Comparison of ENCODE assay signal across 11 cellular contexts in the genomic region with DNA sequence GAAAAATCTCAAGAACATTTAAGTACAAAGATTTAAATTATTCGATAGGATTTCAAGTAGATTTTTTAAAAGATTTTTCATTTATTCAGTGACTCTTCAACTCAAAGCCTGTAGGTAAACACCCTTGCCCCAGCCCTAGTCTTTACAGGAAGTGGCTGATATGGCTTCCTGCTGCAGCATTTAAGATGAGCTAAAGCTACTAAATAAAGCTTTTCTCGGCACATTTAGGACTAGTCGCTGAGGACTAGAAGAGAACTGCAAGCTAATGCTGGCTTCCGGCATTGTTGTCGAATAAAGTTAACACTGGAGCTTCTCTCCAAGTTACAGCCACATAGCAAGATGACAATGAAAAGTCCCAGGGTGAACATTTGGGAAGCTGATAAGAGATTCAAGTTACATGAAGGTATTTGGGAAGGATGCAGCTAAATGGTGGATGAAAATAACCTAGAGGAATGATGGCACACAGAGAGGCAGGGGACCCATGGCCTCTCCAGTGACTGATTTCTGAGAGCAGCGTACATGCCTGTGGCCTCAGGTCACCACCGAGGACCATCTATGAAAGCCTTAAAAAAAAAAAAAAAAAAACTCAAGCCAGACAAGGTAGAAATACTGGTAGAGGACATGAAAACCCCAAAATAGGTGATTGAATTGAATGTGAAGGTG.
DNase-seq lines count a peak whose midpoint lies in the region; ATAC-seq and TF ChIP-seq lines count a peak whose summit lies in the region.
"Had no signal": no experiment of that assay in that cellular context is flagged by ENCODE, and none has a peak within 500 bp of the region (broad histone marks: within the 10 kb centered on the region; RNA-seq: fewer than 3 reads in every experiment).

No MANE protein-coding gene starts in this region.

- DNase-seq in activated CD8-positive, alpha-beta memory T cell treated with anti-CD3 and anti-CD28 coated beads, Interleukin-2, amount 10 ng/mL, durations not matched to agents 7 days and 5 days: peak; percentile 74
- DNase-seq in activated CD8-positive, alpha-beta memory T cell treated with anti-CD3 and anti-CD28 coated beads, Interleukin-2, amount 50 U/mL, for 48 hours: no peak
- DNase-seq in activated naive CD4-positive, alpha-beta T cell treated with anti-CD3 and anti-CD28 coated beads for 36 hours: peak; percentile 55
- no peak for DNase-seq in stimulated activated effector memory CD8-positive, alpha-beta T cell treated with anti-CD3 and anti-CD28 coated beads, Interleukin-12 subunit alpha, Interleukin-12 subunit beta, amount 100 ng/mL, for 72 hours (ENCODE audit: low spot score in 2 of 2)
- DNase-seq in upper lobe of left lung (no peak), DMS114 treated with DMSO at 0.1 percent for 48 hours (lab: John Stamatoyannopoulos, UW; ENCODE audit: unreplicated experiment) (no peak), breast epithelium (ENCODE audit: low spot score in 2 of 2) (no peak)
- DNase-seq: ACHN, amygdala, NCI-H1436 had no signal

- no peaks in the 10 kb centered on the region for H3K36me3 ChIP-seq in upper lobe of left lung
- no peaks in the 10 kb centered on the region for H3K36me3 ChIP-seq in breast epithelium

- ATAC-seq in activated CD8-positive, alpha-beta memory T cell treated with anti-CD3 and anti-CD28 coated beads, Interleukin-2, amount 10 ng/mL, durations not matched to agents 7 days and 5 days: peak; percentile 95
- ATAC-seq in HG03469 (IDR thresholded peaks at IDR 0.05; ENCODE audit: unreplicated experiment): peak; percentile 24
- peak; percentile 87 for ATAC-seq in stimulated activated effector memory CD8-positive, alpha-beta T cell treated with anti-CD3 and anti-CD28 coated beads, Interleukin-12 subunit alpha, Interleukin-12 subunit beta, amount 100 ng/mL, for 72 hours
- ATAC-seq in upper lobe of left lung (ENCODE audit: low FRiP score in 2 of 2): no peak

- peaks cover 6% of the 10 kb centered on the region for H3K9me3 Mint-ChIP-seq in activated CD8-positive, alpha-beta memory T cell treated with anti-CD3 and anti-CD28 coated beads, Interleukin-2, amount 10 ng/mL, durations not matched to agents 7 days and 5 days (ENCODE audit: low read depth)
- peaks cover 5% of the 10 kb centered on the region for H3K9me3 Mint-ChIP-seq in activated naive CD4-positive, alpha-beta T cell treated with anti-CD3 and anti-CD28 coated beads for 36 hours
- H3K9me3 Mint-ChIP-seq in stimulated activated effector memory CD8-positive, alpha-beta T cell treated with anti-CD3 and anti-CD28 coated beads, Interleukin-12 subunit alpha, Interleukin-12 subunit beta, amount 100 ng/mL, for 72 hours: peaks cover 8% of the 10 kb centered on the region

- intact Hi-C loops in activated naive CD4-positive, alpha-beta T cell treated with anti-CD3 and anti-CD28 coated beads for 36 hours (cut with micrococcal nuclease): loop anchor here (10.0 kb wide), 1 partner anchor 221 kb away; no protein-coding TSS in a partner anchor
- intact Hi-C loops in breast epithelium (cut with DNase I; ENCODE audit: low total_unique reads): no loop called here

- no peaks in the 10 kb centered on the region for H3K27me3 Mint-ChIP-seq in activated CD8-positive, alpha-beta memory T cell treated with anti-CD3 and anti-CD28 coated beads, Interleukin-2, amount 10 ng/mL, durations not matched to agents 7 days and 5 days
- no peaks in the 10 kb centered on the region for H3K27me3 Mint-ChIP-seq in activated naive CD4-positive, alpha-beta T cell treated with anti-CD3 and anti-CD28 coated beads for 36 hours (ENCODE audit: low read depth)

- H3K4me1 ChIP-seq in upper lobe of left lung (no peaks in the 10 kb centered on the region), breast epithelium (no peaks in the 10 kb centered on the region)

- 52 to 59% methylated on average over 7 of the region's 7 CpGs for WGBS in upper lobe of left lung, 2 donors

- no peak for TF ChIP-seq EP300 in upper lobe of left lung (IDR thresholded peaks at IDR 0.05)

- no peaks in the 10 kb centered on the region for H3K9me3 ChIP-seq in upper lobe of left lung
- H3K9me3 ChIP-seq in breast epithelium: no peaks in the 10 kb centered on the region

- TF ChIP-seq POLR2A in upper lobe of left lung (IDR thresholded peaks at IDR 0.05) (peak in 1 of 4 donors; percentile 17), breast epithelium (IDR thresholded peaks at IDR 0.05) (no peak)

- H3K27ac Mint-ChIP-seq in activated CD8-positive, alpha-beta memory T cell treated with anti-CD3 and anti-CD28 coated beads, Interleukin-2, amount 10 ng/mL, durations not matched to agents 7 days and 5 days: peak overlapping the region; percentile 99
- peak overlapping the region; percentile 79 for H3K27ac Mint-ChIP-seq in activated naive CD4-positive, alpha-beta T cell treated with anti-CD3 and anti-CD28 coated beads for 36 hours
- peak overlapping the region; percentile 94 for H3K27ac Mint-ChIP-seq in stimulated activated effector memory CD8-positive, alpha-beta T cell treated with anti-CD3 and anti-CD28 coated beads, Interleukin-12 subunit alpha, Interleukin-12 subunit beta, amount 100 ng/mL, for 72 hours

- CTCF ChIA-PET in activated CD8-positive, alpha-beta memory T cell treated with anti-CD3 and anti-CD28 coated beads, Interleukin-2, amount 10 ng/mL, durations not matched to agents 7 days and 5 days (lab: Charles Lee): interaction anchor here (0.8 to 2.2 kb wide), 6 partner anchors 9 to 37 kb away, joined by 3 to 8 read pairs (median 4); no protein-coding TSS in a partner anchor
- CTCF ChIA-PET in activated naive CD4-positive, alpha-beta T cell treated with anti-CD3 and anti-CD28 coated beads for 36 hours (lab: Charles Lee): interaction anchor here (1.1 to 1.5 kb wide), 2 partner anchors 29 to 38 kb away, joined by 3 read pairs; no protein-coding TSS in a partner anchor

- no peak for TF ChIP-seq CTCF in upper lobe of left lung (IDR thresholded peaks at IDR 0.05)
- no peak for TF ChIP-seq CTCF in breast epithelium (IDR thresholded peaks at IDR 0.05)

- H3K27ac ChIP-seq in upper lobe of left lung: peak overlapping the region in 1 of 4 donors; percentile 18
- H3K27ac ChIP-seq in breast epithelium: no peak overlapping the region

- H3K27me3 ChIP-seq in upper lobe of left lung (no peaks in the 10 kb centered on the region), breast epithelium (no peaks in the 10 kb centered on the region)

- peaks cover 77% of the 10 kb centered on the region for H3K4me1 Mint-ChIP-seq in activated CD8-positive, alpha-beta memory T cell treated with anti-CD3 and anti-CD28 coated beads, Interleukin-2, amount 10 ng/mL, durations not matched to agents 7 days and 5 days
- peaks cover 46% of the 10 kb centered on the region for H3K4me1 Mint-ChIP-seq in activated naive CD4-positive, alpha-beta T cell treated with anti-CD3 and anti-CD28 coated beads for 36 hours (ENCODE audit: low read depth)
- peaks cover 42% of the 10 kb centered on the region for H3K4me1 Mint-ChIP-seq in stimulated activated effector memory CD8-positive, alpha-beta T cell treated with anti-CD3 and anti-CD28 coated beads, Interleukin-12 subunit alpha, Interleukin-12 subunit beta, amount 100 ng/mL, for 72 hours

- no peak overlapping the region for H3K4me3 ChIP-seq in upper lobe of left lung
- no peak overlapping the region for H3K4me3 ChIP-seq in breast epithelium

- peaks cover 37% of the 10 kb centered on the region for H3K36me3 Mint-ChIP-seq in activated CD8-positive, alpha-beta memory T cell treated with anti-CD3 and anti-CD28 coated beads, Interleukin-2, amount 10 ng/mL, durations not matched to agents 7 days and 5 days
- no peaks in the 10 kb centered on the region for H3K36me3 Mint-ChIP-seq in activated naive CD4-positive, alpha-beta T cell treated with anti-CD3 and anti-CD28 coated beads for 36 hours (ENCODE audit: low read depth)
- H3K36me3 Mint-ChIP-seq in stimulated activated effector memory CD8-positive, alpha-beta T cell treated with anti-CD3 and anti-CD28 coated beads, Interleukin-12 subunit alpha, Interleukin-12 subunit beta, amount 100 ng/mL, for 72 hours: no peaks in the 10 kb centered on the region

- H3K4me3 Mint-ChIP-seq in activated CD8-positive, alpha-beta memory T cell treated with anti-CD3 and anti-CD28 coated beads, Interleukin-2, amount 10 ng/mL, durations not matched to agents 7 days and 5 days: peak overlapping the region; percentile 68
- H3K4me3 Mint-ChIP-seq in activated naive CD4-positive, alpha-beta T cell treated with anti-CD3 and anti-CD28 coated beads for 36 hours: peak overlapping the region; percentile 11
- peak overlapping the region; percentile 53 for H3K4me3 Mint-ChIP-seq in stimulated activated effector memory CD8-positive, alpha-beta T cell treated with anti-CD3 and anti-CD28 coated beads, Interleukin-12 subunit alpha, Interleukin-12 subunit beta, amount 100 ng/mL, for 72 hours

Comparison
In these comparisons a context has a peak if more than half of its experiments do, and no peak if none do; other contexts are left out.
1. DNase-seq: peak in activated CD8-positive, alpha-beta memory T cell treated with anti-CD3 and anti-CD28 coated beads, Interleukin-2, amount 10 ng/mL, durations not matched to agents 7 days and 5 days (single experiment) and activated naive CD4-positive, alpha-beta T cell treated with anti-CD3 and anti-CD28 coated beads for 36 hours (single experiment); none in activated CD8-positive, alpha-beta memory T cell treated with anti-CD3 and anti-CD28 coated beads, Interleukin-2, amount 50 U/mL, for 48 hours (single experiment), stimulated activated effector memory CD8-positive, alpha-beta T cell treated with anti-CD3 and anti-CD28 coated beads, Interleukin-12 subunit alpha, Interleukin-12 subunit beta, amount 100 ng/mL, for 72 hours (0 of 2), upper lobe of left lung (0 of 2), DMS114 treated with DMSO at 0.1 percent for 48 hours (single experiment) and breast epithelium (0 of 2).
2. ATAC-seq: peak in activated CD8-positive, alpha-beta memory T cell treated with anti-CD3 and anti-CD28 coated beads, Interleukin-2, amount 10 ng/mL, durations not matched to agents 7 days and 5 days (single experiment), HG03469 (single experiment) and stimulated activated effector memory CD8-positive, alpha-beta T cell treated with anti-CD3 and anti-CD28 coated beads, Interleukin-12 subunit alpha, Interleukin-12 subunit beta, amount 100 ng/mL, for 72 hours (single experiment); none in upper lobe of left lung (0 of 2).
3. H3K4me3 Mint-ChIP-seq: peak in every context shown above with its lines; median percentile 68 in activated CD8-positive, alpha-beta memory T cell treated with anti-CD3 and anti-CD28 coated beads, Interleukin-2, amount 10 ng/mL, durations not matched to agents 7 days and 5 days; 53 in stimulated activated effector memory CD8-positive, alpha-beta T cell treated with anti-CD3 and anti-CD28 coated beads, Interleukin-12 subunit alpha, Interleukin-12 subunit beta, amount 100 ng/mL, for 72 hours; 11 in activated naive CD4-positive, alpha-beta T cell treated with anti-CD3 and anti-CD28 coated beads for 36 hours.
4. Peak in every context shown above with its lines, with median percentiles within 50 percentile points of each other: H3K27ac Mint-ChIP-seq.